Comparison of ENCODE assay signal across 1 cellular context in genomic region chr2:96207073-96207777, GRCh38.
TF ChIP-seq lines count a peak whose summit lies in the region.

No MANE protein-coding gene starts in this region.

TF ChIP-seq in K562, 482 proteins besides CTCF, POLR2A, EP300 and RAD21 (continued from another document):
- TF ChIP-seq RBM34 (IDR thresholded peaks at IDR 0.05; ENCODE audit: borderline replicate concordance, insufficient read depth, low read length) (no peak), BRF1 (IDR thresholded peaks at IDR 0.05; ENCODE audit: borderline replicate concordance, extremely low read depth, insufficient read length) (no peak)
TF ChIP-seq in K562: peak in this region for 9.
